ENCODE assay signal across 21 cellular contexts in genomic region chr11:82465481-82465880, GRCh38.
A peak's percentile ranks its signal among the peaks of the same experiment; 100 is the strongest.
DNase-seq lines count a peak whose midpoint lies in the region; ATAC-seq and TF ChIP-seq lines count a peak whose summit lies in the region.
"Had no signal": no experiment of that assay in that cellular context is flagged by ENCODE, and none has a peak within 500 bp of the region (broad histone marks: within the 10 kb centered on the region; RNA-seq: fewer than 3 reads in every experiment).

No MANE protein-coding gene starts in this region.

- no peaks in the 10 kb centered on the region for H3K36me3 Mint-ChIP-seq in Calu3 (ENCODE audit: insufficient read depth, unreplicated experiment)
- H3K36me3 Mint-ChIP-seq: CD4-positive, CD25-positive, alpha-beta regulatory T cell; CD8-positive, alpha-beta memory T cell had no signal

- ATAC-seq in GM18502 (IDR thresholded peaks at IDR 0.05; ENCODE audit: poor library complexity, unreplicated experiment) (no peak), SK-N-SH treated with all-trans-retinoic acid at 6 μM for 48 hours (no peak), GM21526 (IDR thresholded peaks at IDR 0.05; ENCODE audit: low FRiP score, unreplicated experiment) (no peak)
- ATAC-seq: GM12878, GM23338 had no signal

- peak; percentile 32 for DNase-seq in HT1080 (ENCODE audit: low read depth)
- peak; percentile 14 for DNase-seq in astrocyte of the spinal cord (ENCODE audit: low read depth, low spot score)
- peak; percentile 3 for DNase-seq in iris pigment epithelial cell (ENCODE audit: low read depth)
- peak; percentile 1 for DNase-seq in renal cortical epithelial cell (ENCODE audit: low read depth)
- DNase-seq in Calu3, result no peak
- DNase-seq: ACHN; BE2C; C1 segment of cervical spinal cord; CD4-positive, CD25-positive, alpha-beta regulatory T cell; CD8-positive, alpha-beta memory T cell; COR-L47; DMS153; DND-41; EL; H7; KG1 had no signal

- no peaks in the 10 kb centered on the region for H3K27me3 Mint-ChIP-seq in Calu3 (ENCODE audit: unreplicated experiment)
- H3K27me3 Mint-ChIP-seq: CD4-positive, CD25-positive, alpha-beta regulatory T cell; CD8-positive, alpha-beta memory T cell had no signal

- in situ Hi-C loops in astrocyte of the spinal cord (cut with HindIII; ENCODE audit: low sequenced_read_pairs), result no loop called here

- intact Hi-C loops in Calu3 (cut with micrococcal nuclease; ENCODE audit: unreplicated experiment), result no loop called here

- peaks cover 12% of the 10 kb centered on the region for H3K9me3 Mint-ChIP-seq in Calu3 (ENCODE audit: low read depth, unreplicated experiment)
- H3K9me3 Mint-ChIP-seq: GM23338 had no signal

- no peak overlapping the region for H3K27ac Mint-ChIP-seq in Calu3 (ENCODE audit: unreplicated experiment)
- H3K27ac Mint-ChIP-seq: CD4-positive, CD25-positive, alpha-beta regulatory T cell; CD8-positive, alpha-beta memory T cell; GM23338 had no signal

- no TSS peak for BruUV-seq in Calu3 (replicated peaks; lab: Mats Ljungman, UMichigan)

- CTCF ChIA-PET in Calu3 (lab: Charles Lee), result no interaction called here

- H3K4me3 Mint-ChIP-seq in Calu3 (ENCODE audit: low read depth, unreplicated experiment), result no peak overlapping the region
- H3K4me3 Mint-ChIP-seq: CD4-positive, CD25-positive, alpha-beta regulatory T cell; CD8-positive, alpha-beta memory T cell; GM23338 had no signal

- H3K4me1 Mint-ChIP-seq in Calu3 (ENCODE audit: low read depth, unreplicated experiment), result no peaks in the 10 kb centered on the region
- H3K4me1 Mint-ChIP-seq: CD4-positive, CD25-positive, alpha-beta regulatory T cell; CD8-positive, alpha-beta memory T cell; GM23338 had no signal

- H3K4me3 ChIP-seq in astrocyte of the spinal cord (ENCODE audit: low read depth, low read length), result no peak overlapping the region
- H3K4me3 ChIP-seq: GM12878, GM23338 had no signal

- TF ChIP-seq CTCF in astrocyte of the spinal cord (IDR thresholded peaks at IDR 0.05; ENCODE audit: low read depth, low read length) (no peak), Calu3 (IDR thresholded peaks at IDR 0.05; ENCODE audit: unreplicated experiment) (no peak)

TF ChIP-seq in SK-N-SH treated with all-trans-retinoic acid at 6 μM for 48 hours, 23 proteins besides CTCF, POLR2A, EP300 and RAD21:
- TF ChIP-seq ZNF70 (CRISPR knock-in tag; IDR thresholded peaks at IDR 0.05) (no peak), ESRRG (CRISPR knock-in tag; IDR thresholded peaks at IDR 0.05) (no peak), CSDC2 (CRISPR knock-in tag; IDR thresholded peaks at IDR 0.05) (no peak), ZFP30 (CRISPR knock-in tag; IDR thresholded peaks at IDR 0.05) (no peak), TSHZ2 (CRISPR knock-in tag; IDR thresholded peaks at IDR 0.05) (no peak), TOX (CRISPR knock-in tag; IDR thresholded peaks at IDR 0.05; ENCODE audit: borderline replicate concordance) (no peak), GLIS3 (CRISPR knock-in tag; IDR thresholded peaks at IDR 0.05) (no peak), TCF4 (CRISPR knock-in tag; IDR thresholded peaks at IDR 0.05; ENCODE audit: borderline replicate concordance) (no peak), POU6F1 (CRISPR knock-in tag; IDR thresholded peaks at IDR 0.05; ENCODE audit: borderline replicate concordance, low read depth) (no peak), PATZ1 (CRISPR knock-in tag; IDR thresholded peaks at IDR 0.05; ENCODE audit: borderline replicate concordance) (no peak), RARB (CRISPR knock-in tag; IDR thresholded peaks at IDR 0.05) (no peak), ZNF565 (CRISPR knock-in tag; conservative IDR thresholded peaks at IDR 0.05; ENCODE audit: low read depth) (no peak), ZFP3 (CRISPR knock-in tag; IDR thresholded peaks at IDR 0.05) (no peak), OSR1 (CRISPR knock-in tag; IDR thresholded peaks at IDR 0.05) (no peak), PPARA (CRISPR knock-in tag; IDR thresholded peaks at IDR 0.05; ENCODE audit: borderline replicate concordance) (no peak), ZC3H10 (CRISPR knock-in tag; IDR thresholded peaks at IDR 0.05) (no peak), ISL1 (CRISPR knock-in tag; IDR thresholded peaks at IDR 0.05) (no peak)
